ENCODE assay signal across 9 cellular contexts in the genomic region with DNA sequence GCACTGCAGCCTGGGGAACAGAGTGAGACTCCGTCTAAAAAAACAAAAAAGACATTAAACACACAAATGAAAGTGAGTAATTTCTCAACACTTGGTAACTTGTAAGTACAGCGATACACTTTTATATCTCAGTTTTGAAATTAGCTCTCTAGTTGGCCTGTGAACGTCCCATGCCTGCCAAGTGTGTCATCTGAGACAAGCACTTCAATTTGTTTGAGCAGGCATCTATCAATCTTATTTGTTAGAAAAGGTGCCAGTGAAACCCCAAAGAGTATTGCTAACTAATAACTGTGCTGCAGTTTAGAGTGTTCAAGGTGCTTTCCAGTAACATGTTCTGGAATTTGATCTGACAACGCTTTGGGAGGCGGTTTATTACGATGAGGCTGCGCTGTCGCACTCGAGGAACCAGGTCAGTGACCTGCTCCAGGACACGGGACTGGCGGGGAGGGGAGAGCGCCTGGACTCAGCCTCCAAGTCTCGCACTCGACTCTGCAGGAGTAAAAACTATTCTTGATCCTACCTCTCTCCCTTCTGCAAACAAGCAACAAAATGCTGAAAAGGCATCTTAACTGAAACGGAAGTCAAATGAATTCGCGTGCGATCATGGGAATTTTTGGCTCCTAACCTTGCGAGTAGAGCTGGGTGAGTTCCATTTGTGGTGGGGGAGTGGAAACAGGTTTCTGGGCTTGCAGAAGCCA. TPM values are rescaled to one million over a fixed set of nuclear protein-coding genes. Genes with fewer than 3 reads are reported as not detected.
DNase-seq lines count a peak whose midpoint lies in the region; ATAC-seq, FAIRE-seq and TF ChIP-seq lines count a peak whose summit lies in the region.
"Had no signal": no experiment of that assay in that cellular context is flagged by ENCODE, and none has a peak within 500 bp of the region (broad histone marks: within the 10 kb centered on the region; RNA-seq: fewer than 3 reads in every experiment).

No MANE protein-coding gene starts in this region.

- H3K36me3 ChIP-seq in NT2/D1 (ENCODE audit: insufficient read depth, insufficient read length, low read length) = peaks cover 22% of the 10 kb centered on the region
- peaks cover 3% of the 10 kb centered on the region for H3K36me3 ChIP-seq in mammary epithelial cell (ENCODE audit: insufficient read depth, low read length)
- no peaks in the 10 kb centered on the region for H3K36me3 ChIP-seq in kidney (ENCODE audit: control insufficient read depth in 1 of 2, insufficient read depth in 2 of 2, low read length in 2 of 2)

- WGBS in mammary epithelial cell (ENCODE audit: low coverage, missing lambda C conversion rate) = 4% methylated on average over 19 of the region's 19 CpGs

- H3K9ac ChIP-seq in NT2/D1 (ENCODE audit: insufficient read length, low read depth) (peak overlapping the region; percentile 88), mammary epithelial cell (ENCODE audit: insufficient read depth, low read length) (peak overlapping the region; percentile 84), kidney (ENCODE audit: low read length in 2 of 2) (peak overlapping the region; percentile 90 to 92)

- in situ Hi-C loops in mammary epithelial cell (cut with MboI; ENCODE audit: low sequenced_read_pairs in 2 of 2) = loop anchor here in 1 of 2 donors (25.0 kb wide), 1 partner anchor 200 kb away; no protein-coding TSS in a partner anchor

- ATAC-seq in GM21723 (IDR thresholded peaks at IDR 0.05; ENCODE audit: unreplicated experiment) = no peak

- no peaks in the 10 kb centered on the region for H4K20me1 ChIP-seq in mammary epithelial cell (ENCODE audit: insufficient read depth, low read length)

- TF ChIP-seq CTCF in mammary epithelial cell (conservative IDR thresholded peaks at IDR 0.05 in 1 of 2, IDR thresholded peaks at IDR 0.05 in 1 of 2; ENCODE audit: extremely low read depth in 1 of 2, insufficient read depth in 1 of 2, low read depth in 1 of 2, low read length in 2 of 2) = no peak
- no peak for TF ChIP-seq CTCF in kidney (IDR thresholded peaks at IDR 0.05; ENCODE audit: borderline replicate concordance, extremely low read depth, insufficient read depth)

- dilution Hi-C loops in mammary epithelial cell (cut with HindIII; ENCODE audit: low sequenced_read_pairs) = loop anchor here (25.0 kb wide), 1 partner anchor 200 kb away; no protein-coding TSS in a partner anchor

- peak overlapping the region; percentile 85 for H3K4me2 ChIP-seq in mammary epithelial cell (ENCODE audit: insufficient read depth, low read depth, low read length)

- H3K27me3 ChIP-seq in NT2/D1 (ENCODE audit: insufficient read depth, insufficient read length) = peaks cover 8% of the 10 kb centered on the region
- H3K27me3 ChIP-seq in mammary epithelial cell (ENCODE audit: insufficient read depth, low read length) = no peaks in the 10 kb centered on the region

- no peaks in the 10 kb centered on the region; the same call in 1 of the 2 replicates for H3K9me3 ChIP-seq in NT2/D1 (ENCODE audit: insufficient read depth, low read length)
- H3K9me3 ChIP-seq in mammary epithelial cell (replicated peaks; ENCODE audit: insufficient read depth, low read length) = no peaks in the 10 kb centered on the region
- H3K9me3 ChIP-seq in kidney (ENCODE audit: control insufficient read depth in 1 of 2, low read length in 2 of 2) = no peaks in the 10 kb centered on the region

- DNase-seq in activated T-cell treated with anti-CD3 and anti-CD28 coated beads for 24 hours (ENCODE audit: low read depth) = peak; percentile 1
- no peak for DNase-seq in activated T-cell treated with anti-CD3 and anti-CD28 coated beads for 4 hours
- DNase-seq in NT2/D1 (ENCODE audit: low read depth, low spot score) = no peak
- peak; percentile 69 for DNase-seq in mammary epithelial cell
- peak; percentile 79 for DNase-seq in kidney
- DNase-seq in stimulated activated CD4-positive, alpha-beta T cell treated with anti-CD3 and anti-CD28 coated beads, Interleukin-2, amount 100 ng/mL, for 24 hours = peak; percentile 18 to 34
- no peak for DNase-seq in T1000 (lab: John Stamatoyannopoulos, UW)

- H2AFZ ChIP-seq in mammary epithelial cell (ENCODE audit: low read depth, low read length) = peak overlapping the region; percentile 96

- H3K79me2 ChIP-seq in mammary epithelial cell (ENCODE audit: insufficient read depth, low read length) = peaks cover 53% of the 10 kb centered on the region

- peaks cover 3% of the 10 kb centered on the region for H3K4me1 ChIP-seq in NT2/D1 (ENCODE audit: insufficient read depth, insufficient read length)
- H3K4me1 ChIP-seq in mammary epithelial cell (ENCODE audit: insufficient read depth, low read length) = peaks cover 25% of the 10 kb centered on the region
- peaks cover 3 to 18% of the 10 kb centered on the region in 2 donors for H3K4me1 ChIP-seq in kidney (ENCODE audit: control insufficient read depth in 1 of 2, insufficient read depth in 1 of 2, low read depth in 1 of 2, low read length in 2 of 2)

- CTCF ChIA-PET in mammary epithelial cell (lab: Charles Lee; ENCODE audit: low non-redundant PET) = no interaction called here

- intact Hi-C loops in mammary epithelial cell (cut with micrococcal nuclease) = loop anchor here (5.0 kb wide), 2 partner anchors 45 to 115 kb away; no protein-coding TSS in a partner anchor
- intact Hi-C loops in kidney (cut with DNase I) = no loop called here

- BruUV-seq in mammary epithelial cell (replicated peaks; lab: Mats Ljungman, UMichigan) = no TSS peak

- no peak for FAIRE-seq in kidney (lab: Jason Lieb, UNC)
- FAIRE-seq: islet of Langerhans had no signal

- H3K4me3 ChIP-seq in NT2/D1 (ENCODE audit: insufficient read length, low read depth) = peak overlapping the region; percentile 70
- peak overlapping the region; percentile 50 to 93 (median 68) for H3K4me3 ChIP-seq in mammary epithelial cell (replicated peaks in 1 of 3; ENCODE audit: insufficient read depth in 1 of 3, low read depth in 2 of 3, low read length in 3 of 3)
- H3K4me3 ChIP-seq in kidney (ENCODE audit: low read length in 2 of 2) = peak overlapping the region; percentile 84 to 92

- H3K27ac ChIP-seq in mammary epithelial cell (ENCODE audit: insufficient read depth, low read depth, low read length) = peak overlapping the region; percentile 91
- peak overlapping the region; percentile 91 to 93 for H3K27ac ChIP-seq in kidney (ENCODE audit: low read depth in 2 of 2, low read length in 2 of 2)

RNA-seq across cellular contexts. Expression of gene SPIN1, which starts 1.1 kb away (rescaled TPM):
- 10 to 100 TPM; 86.7 to 98.2 TPM for total RNA-seq in mammary epithelial cell
- polyA plus RNA-seq in mammary epithelial cell = 44.6 TPM
- polyA minus RNA-seq in mammary epithelial cell = 252 TPM
- total RNA-seq in kidney = 88.7 TPM
- polyA plus RNA-seq in kidney (ENCODE audit: insufficient read depth, low read depth, low replicate concordance) = 27.9 TPM

Comparison
In these comparisons a context has a peak if more than half of its experiments do, and no peak if none do; other contexts are left out.
1. DNase-seq: peak in activated T-cell treated with anti-CD3 and anti-CD28 coated beads for 24 hours (single experiment), mammary epithelial cell (single experiment), kidney (single experiment) and stimulated activated CD4-positive, alpha-beta T cell treated with anti-CD3 and anti-CD28 coated beads, Interleukin-2, amount 100 ng/mL, for 24 hours (2 of 2); none in activated T-cell treated with anti-CD3 and anti-CD28 coated beads for 4 hours (single experiment), NT2/D1 (single experiment) and T1000 (single experiment).
2. Peak in every context shown above with its lines, with median percentiles within 50 percentile points of each other: H3K4me3 ChIP-seq and H3K9ac ChIP-seq.